In genomic region chr2:73114273-73114867, GRCh38 we compare ENCODE assay signal across 11 cellular contexts. TPM values are rescaled to one million over a fixed set of nuclear protein-coding genes. Genes with fewer than 3 reads are reported as not detected.
DNase-seq lines count a peak whose midpoint lies in the region; ATAC-seq and TF ChIP-seq lines count a peak whose summit lies in the region.
"Had no signal": no experiment of that assay in that cellular context is flagged by ENCODE, and none has a peak within 500 bp of the region (broad histone marks: within the 10 kb centered on the region; RNA-seq: fewer than 3 reads in every experiment).

No MANE protein-coding gene starts in this region.

- H3F3A ChIP-seq in GM23248 (ENCODE audit: insufficient read depth): peaks cover 42% of the 10 kb centered on the region

- TF ChIP-seq CTCF in mucosa of descending colon (IDR thresholded peaks at IDR 0.05): no peak

- H3K9me2 ChIP-seq in GM23248 (ENCODE audit: insufficient read depth): no peaks in the 10 kb centered on the region

- H4K20me1 ChIP-seq in GM23248 (ENCODE audit: insufficient read depth): peaks cover 2% of the 10 kb centered on the region; the same call in 1 of the 2 replicates

- no peaks in the 10 kb centered on the region for H3K27me3 Mint-ChIP-seq in CD4-positive, alpha-beta memory T cell
- H3K27me3 Mint-ChIP-seq in activated CD4-positive, alpha-beta memory T cell treated with anti-CD3 and anti-CD28 coated beads, Interleukin-2, amount 10 ng/mL, durations not matched to agents 7 days and 5 days: peaks cover 3% of the 10 kb centered on the region

- no peaks in the 10 kb centered on the region for H3K9me3 Mint-ChIP-seq in CD4-positive, alpha-beta memory T cell
- no peaks in the 10 kb centered on the region for H3K9me3 Mint-ChIP-seq in activated CD4-positive, alpha-beta memory T cell treated with anti-CD3 and anti-CD28 coated beads, Interleukin-2, amount 10 ng/mL, durations not matched to agents 7 days and 5 days

- H3K79me2 ChIP-seq in GM23248 (ENCODE audit: insufficient read depth): peaks cover 31% of the 10 kb centered on the region

- H2BK15ac ChIP-seq in mesenchymal stem cell (ENCODE audit: low read depth, poor library complexity, severe bottlenecking): no peak overlapping the region

- H3K9ac ChIP-seq in GM23248: peak overlapping the region; percentile 99
- H3K9ac ChIP-seq in mesenchymal stem cell (ENCODE audit: low read length): peak overlapping the region; percentile 98

- H2AK5ac ChIP-seq in mesenchymal stem cell (ENCODE audit: low read length, severe bottlenecking): peak overlapping the region; percentile 27

- H2AFZ ChIP-seq in GM23248 (no peak overlapping the region), mesenchymal stem cell (ENCODE audit: low read depth, low read length) (no peak overlapping the region)

- no peak for DNase-seq in CD4-positive, alpha-beta memory T cell
- DNase-seq in GM23248 (peak; percentile 45), mesenchymal stem cell (peak; percentile 41), cardiac septum (ENCODE audit: low spot score) (no peak), mucosa of descending colon (no peak), DMS114 treated with DMSO at 0.1 percent for 48 hours (lab: John Stamatoyannopoulos, UW; ENCODE audit: unreplicated experiment) (no peak)
- no peak for DNase-seq in activated CD4-positive, alpha-beta memory T cell treated with anti-CD3 and anti-CD28 coated beads, Interleukin-2, amount 10 ng/mL, durations not matched to agents 7 days and 5 days
- DNase-seq: DND-41, hippocampal formation, NCI-H774 had no signal

- no peak overlapping the region for H3K4ac ChIP-seq in mesenchymal stem cell (ENCODE audit: low read depth in 1 of 2, low read length in 2 of 2)

- H3K27me3 ChIP-seq in CD4-positive, alpha-beta memory T cell (ENCODE audit: insufficient read depth, low read length): no peaks in the 10 kb centered on the region
- H3K27me3 ChIP-seq in GM23248 (replicated peaks; ENCODE audit: insufficient read depth): no peaks in the 10 kb centered on the region
- H3K27me3 ChIP-seq in mesenchymal stem cell (ENCODE audit: control insufficient read depth in 1 of 2, insufficient read depth in 1 of 2, low read length in 2 of 2): no peaks in the 10 kb centered on the region

- H3K27ac Mint-ChIP-seq in CD4-positive, alpha-beta memory T cell: peak overlapping the region; percentile 36 to 84 (median 60)
- H3K27ac Mint-ChIP-seq in activated CD4-positive, alpha-beta memory T cell treated with anti-CD3 and anti-CD28 coated beads, Interleukin-2, amount 10 ng/mL, durations not matched to agents 7 days and 5 days: no peak overlapping the region

- POLR2A ChIA-PET in CD4-positive, alpha-beta memory T cell (lab: Charles Lee; ENCODE audit: partially characterized antibody): interaction anchor here (2.7 kb wide), 1 partner anchor 43 kb away, joined by 9 read pairs; the partner anchor contains the start of gene SFXN5
- POLR2A ChIA-PET in activated CD4-positive, alpha-beta memory T cell treated with anti-CD3 and anti-CD28 coated beads, Interleukin-2, amount 10 ng/mL, durations not matched to agents 7 days and 5 days (lab: Charles Lee): interaction anchor here (1.4 kb wide), 1 partner anchor 43 kb away, joined by 4 read pairs; the partner anchor contains the start of gene SFXN5

- no peak overlapping the region for H2BK120ac ChIP-seq in mesenchymal stem cell (ENCODE audit: low read depth, low read length)

- H3K4me1 ChIP-seq in CD4-positive, alpha-beta memory T cell (ENCODE audit: insufficient read depth, low read length): peaks cover 30% of the 10 kb centered on the region
- H3K4me1 ChIP-seq in GM23248 (ENCODE audit: insufficient read depth) (peaks cover 29% of the 10 kb centered on the region), mesenchymal stem cell (ENCODE audit: control insufficient read depth, insufficient read depth, low read depth, low read length) (peaks cover 16% of the 10 kb centered on the region), mucosa of descending colon (ENCODE audit: low read depth) (peaks cover 17% of the 10 kb centered on the region)

- no peak overlapping the region for H3K18ac ChIP-seq in mesenchymal stem cell (ENCODE audit: low read depth in 1 of 2, low read length in 2 of 2)

- H3K23ac ChIP-seq in mesenchymal stem cell (ENCODE audit: low read length in 2 of 2): no peak overlapping the region

- no peak overlapping the region for H4K8ac ChIP-seq in mesenchymal stem cell (ENCODE audit: low read length)

- H3K4me2 ChIP-seq in GM23248 (ENCODE audit: unreplicated experiment): peak overlapping the region; percentile 61
- no peak overlapping the region for H3K4me2 ChIP-seq in mesenchymal stem cell (ENCODE audit: low read length, poor library complexity, severe bottlenecking)

- intact Hi-C loops in CD4-positive, alpha-beta memory T cell (cut with micrococcal nuclease): no loop called here
- intact Hi-C loops in cardiac septum (cut with DNase I) (loop anchor here (5.0 kb wide), 1 partner anchor 118 kb away; the partner anchor contains the start of genes CCT7 and PRADC1), mucosa of descending colon (cut with DNase I, micrococcal nuclease) (no loop called here)

- H3K14ac ChIP-seq in mesenchymal stem cell (ENCODE audit: low read length in 2 of 2): no peak overlapping the region

- no peaks in the 10 kb centered on the region for H3K36me3 ChIP-seq in CD4-positive, alpha-beta memory T cell (ENCODE audit: insufficient read depth, low read length)
- H3K36me3 ChIP-seq in GM23248 (ENCODE audit: low read depth) (no peaks in the 10 kb centered on the region), mesenchymal stem cell (ENCODE audit: control insufficient read depth in 1 of 2, insufficient read depth in 2 of 2, low read depth in 1 of 2, low read length in 2 of 2) (no peaks in the 10 kb centered on the region), mucosa of descending colon (ENCODE audit: low read depth) (no peaks in the 10 kb centered on the region)

- no peak overlapping the region for H2BK5ac ChIP-seq in mesenchymal stem cell (ENCODE audit: low read depth, low read length, poor library complexity, severe bottlenecking)

- peak overlapping the region; percentile 35 to 77 (median 67) for H3K4me3 Mint-ChIP-seq in CD4-positive, alpha-beta memory T cell
- peak overlapping the region; percentile 12 for H3K4me3 Mint-ChIP-seq in activated CD4-positive, alpha-beta memory T cell treated with anti-CD3 and anti-CD28 coated beads, Interleukin-2, amount 10 ng/mL, durations not matched to agents 7 days and 5 days

- H3K27ac ChIP-seq in CD4-positive, alpha-beta memory T cell (ENCODE audit: low read depth, low read length): no peak overlapping the region
- peak overlapping the region; percentile 94 for H3K27ac ChIP-seq in GM23248
- H3K27ac ChIP-seq in mesenchymal stem cell (ENCODE audit: low read length, poor library complexity, severe bottlenecking): peak overlapping the region; percentile 44

- no peaks in the 10 kb centered on the region for H3K9me3 ChIP-seq in CD4-positive, alpha-beta memory T cell (ENCODE audit: control insufficient read depth in 1 of 2, low read length in 2 of 2)
- H3K9me3 ChIP-seq in GM23248 (ENCODE audit: low read depth): no peaks in the 10 kb centered on the region
- no peaks in the 10 kb centered on the region for H3K9me3 ChIP-seq in mesenchymal stem cell (ENCODE audit: control insufficient read depth, low read length)
- no peaks in the 10 kb centered on the region for H3K9me3 ChIP-seq in mucosa of descending colon

- no peaks in the 10 kb centered on the region for H3K79me1 ChIP-seq in mesenchymal stem cell (replicated peaks; ENCODE audit: low read length, poor library complexity, severe bottlenecking)

- in situ Hi-C loops in GM23248 (cut with MboI): no loop called here

- no peak for ATAC-seq in HG03159 (IDR thresholded peaks at IDR 0.05; ENCODE audit: unreplicated experiment)
- ATAC-seq in mucosa of descending colon: no peak

- H4K91ac ChIP-seq in mesenchymal stem cell (ENCODE audit: low read length): no peak overlapping the region

- WGBS in GM23248 (ENCODE audit: low coverage in 1 of 2, low lambda C conversion rate in 2 of 2, missing lambda C conversion rate in 2 of 2), 2 experiments: 97 to 98% methylated on average over 4 of the region's 4 CpGs
- WGBS in mesenchymal stem cell: 90% methylated on average over 4 of the region's 4 CpGs

- H3K36me3 Mint-ChIP-seq in CD4-positive, alpha-beta memory T cell: no peaks in the 10 kb centered on the region
- peaks cover 2% of the 10 kb centered on the region for H3K36me3 Mint-ChIP-seq in activated CD4-positive, alpha-beta memory T cell treated with anti-CD3 and anti-CD28 coated beads, Interleukin-2, amount 10 ng/mL, durations not matched to agents 7 days and 5 days (ENCODE audit: low read depth)

- no peak overlapping the region for H3K4me3 ChIP-seq in CD4-positive, alpha-beta memory T cell (ENCODE audit: low read length in 2 of 2)
- H3K4me3 ChIP-seq in GM23248 (no peak overlapping the region), mesenchymal stem cell (ENCODE audit: insufficient read depth in 1 of 2, low read depth in 1 of 2, low read length in 2 of 2) (peak overlapping the region in 1 of 2 experiments; percentile 83), mucosa of descending colon (no peak overlapping the region)

- H3K4me1 Mint-ChIP-seq in CD4-positive, alpha-beta memory T cell: peaks cover 14 to 29% (median 24%) of the 10 kb centered on the region in 4 donors
- H3K4me1 Mint-ChIP-seq in activated CD4-positive, alpha-beta memory T cell treated with anti-CD3 and anti-CD28 coated beads, Interleukin-2, amount 10 ng/mL, durations not matched to agents 7 days and 5 days: peaks cover 27% of the 10 kb centered on the region

- CTCF ChIA-PET in CD4-positive, alpha-beta memory T cell (lab: Charles Lee; ENCODE audit: partially characterized antibody): interaction anchor here (1.0 to 3.6 kb wide), 4 partner anchors 13 to 98 kb away, joined by 3 to 19 read pairs (median 6); no protein-coding TSS in a partner anchor
- CTCF ChIA-PET in activated CD4-positive, alpha-beta memory T cell treated with anti-CD3 and anti-CD28 coated beads, Interleukin-2, amount 10 ng/mL, durations not matched to agents 7 days and 5 days (lab: Charles Lee): interaction anchor here (0.6 to 2.9 kb wide), 2 partner anchors 63 to 99 kb away, joined by 4 to 15 read pairs; partner anchors contain the start of gene SMYD5

- no peak overlapping the region for H2BK12ac ChIP-seq in mesenchymal stem cell (ENCODE audit: low read length in 2 of 2)

RNA-seq across cellular contexts. Expression of gene RAB11FIP5, which starts 1.6 kb away (rescaled TPM):
- 10 to 100 TPM; 10.9 to 12.8 TPM for total RNA-seq in CD4-positive, alpha-beta memory T cell
- polyA plus RNA-seq in CD4-positive, alpha-beta memory T cell: 10 to 100 TPM in 1 of 2 donors, 1 to 10 TPM in 1; 6.4 to 11.6 TPM
- 71.9 and 76.6 TPM in 2 replicates for total RNA-seq in GM23248 (2014; rRNA removed; shearing (Covaris generic))
- 34.4 and 35.0 TPM in 2 replicates for polyA plus RNA-seq in GM23248 (2016; fragmentation: Nextera tagmentation; extraction: Ambion mirVana)
- 10 to 100 TPM; 22.6 to 24.0 TPM for total RNA-seq in activated CD4-positive, alpha-beta memory T cell treated with anti-CD3 and anti-CD28 coated beads, Interleukin-2, amount 10 ng/mL, durations not matched to agents 7 days and 5 days
- 19.7 TPM for polyA plus RNA-seq in mesenchymal stem cell (2013, experiment 1 of 2)
- 18.7 TPM for polyA plus RNA-seq in mesenchymal stem cell (2013, experiment 2 of 2)
- 38.1 TPM for total RNA-seq in cardiac septum
- total RNA-seq in mucosa of descending colon: 10 to 100 TPM; 17.8 to 27.9 (median 18.3) TPM

RNA-seq across cellular contexts. Expression of gene SFXN5, which starts 42.9 kb away (rescaled TPM):
- total RNA-seq in CD4-positive, alpha-beta memory T cell: 10 to 100 TPM in 1 of 2 experiments, 1 to 10 TPM in 1; 6.5 to 10.0 TPM
- 1 to 10 TPM in 1 of 2 donors, under 1 TPM in 1; 0.95 to 1.7 TPM for polyA plus RNA-seq in CD4-positive, alpha-beta memory T cell
- 16.4 and 17.1 TPM in 2 replicates for total RNA-seq in GM23248 (2014; rRNA removed; shearing (Covaris generic))
- polyA plus RNA-seq in GM23248 (2016; fragmentation: Nextera tagmentation; extraction: Ambion mirVana): 7.3 and 10.0 TPM in 2 replicates
- total RNA-seq in activated CD4-positive, alpha-beta memory T cell treated with anti-CD3 and anti-CD28 coated beads, Interleukin-2, amount 10 ng/mL, durations not matched to agents 7 days and 5 days: 1 to 10 TPM; 4.3 to 6.1 TPM
- 9.9 TPM for polyA plus RNA-seq in mesenchymal stem cell (2013, experiment 1 of 2)
- polyA plus RNA-seq in mesenchymal stem cell (2013, experiment 2 of 2): 9.8 TPM
- 13.3 TPM for total RNA-seq in cardiac septum
- total RNA-seq in mucosa of descending colon: 10 to 100 TPM; 22.2 to 30.9 (median 27.5) TPM

Comparison
In these comparisons a context has a peak if more than half of its experiments do, and no peak if none do; other contexts are left out.
1. DNase-seq: peak in GM23248 (single experiment) and mesenchymal stem cell (single experiment); none in CD4-positive, alpha-beta memory T cell (0 of 5), activated CD4-positive, alpha-beta memory T cell treated with anti-CD3 and anti-CD28 coated beads, Interleukin-2, amount 10 ng/mL, durations not matched to agents 7 days and 5 days (single experiment), cardiac septum (single experiment), mucosa of descending colon (0 of 3) and DMS114 treated with DMSO at 0.1 percent for 48 hours (single experiment).